ENCODE assay signal across 8 cellular contexts in the genomic region with DNA sequence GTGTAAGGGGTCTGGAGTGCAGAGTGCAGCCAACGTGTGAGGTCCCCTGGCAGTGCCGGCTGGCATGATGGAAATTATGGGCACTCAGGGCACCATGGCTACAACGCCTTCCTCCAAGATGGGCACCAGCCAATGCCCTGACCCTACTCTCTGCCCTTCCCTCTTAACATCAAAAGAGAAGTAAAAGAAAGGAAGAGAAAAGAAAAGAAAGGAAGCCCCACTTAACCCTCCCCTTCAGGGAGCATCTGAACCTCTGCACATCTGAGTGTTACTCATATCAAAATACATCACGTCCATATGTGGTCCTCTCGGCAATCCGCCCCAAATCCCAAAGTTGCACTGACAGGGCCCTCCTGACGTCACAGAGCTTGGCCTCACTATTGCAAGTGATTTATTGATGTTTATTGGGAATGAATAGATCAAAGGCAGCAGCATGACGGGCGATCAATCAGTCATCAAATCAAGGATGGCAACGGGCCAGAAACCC. TPM values are rescaled to one million over a fixed set of nuclear protein-coding genes. Genes with fewer than 3 reads are reported as not detected.
DNase-seq lines count a peak whose midpoint lies in the region; ATAC-seq and TF ChIP-seq lines count a peak whose summit lies in the region.

No MANE protein-coding gene starts in this region.

- ATAC-seq in left lung (no peak), GM21381 (IDR thresholded peaks at IDR 0.05; ENCODE audit: unreplicated experiment) (no peak), esophagus mucosa (no peak), GM21737 (IDR thresholded peaks at IDR 0.05; ENCODE audit: unreplicated experiment) (no peak)

- H3K27me3 ChIP-seq in adipocyte (replicated peaks; ENCODE audit: control insufficient read depth, insufficient read depth, low read length) (no peaks in the 10 kb centered on the region), left lung (peaks cover 17 to 80% of the 10 kb centered on the region in 2 donors), testis (no peaks in the 10 kb centered on the region)

- H3K27ac ChIP-seq in left lung (no peak overlapping the region), testis (peak overlapping the region in 1 of 2 donors; percentile 93)

- no peaks in the 10 kb centered on the region for H3K9me3 Mint-ChIP-seq in activated T-cell treated with anti-CD3 and anti-CD28 coated beads, Interleukin-2, amount 50 U/mL, for 24 hours

- peak overlapping the region; percentile 77 for H3K4me3 Mint-ChIP-seq in activated T-cell treated with anti-CD3 and anti-CD28 coated beads, Interleukin-2, amount 50 U/mL, for 24 hours

- 21 to 29% methylated on average over 10 of the region's 10 CpGs for WGBS in testis, 2 donors

- no peak for DNase-seq in activated T-cell treated with anti-CD3 and anti-CD28 coated beads, Interleukin-2, amount 50 U/mL, for 24 hours
- DNase-seq in activated T-cell treated with anti-CD3 and anti-CD28 coated beads, Interleukin-2, amount 50 U/mL, for 48 hours, result no peak
- DNase-seq in adipocyte (ENCODE audit: low read depth), result peak; percentile 44
- no peak for DNase-seq in left lung
- DNase-seq in testis, result no peak

- H3K27me3 Mint-ChIP-seq in activated T-cell treated with anti-CD3 and anti-CD28 coated beads, Interleukin-2, amount 50 U/mL, for 24 hours, result peaks cover 56% of the 10 kb centered on the region

- TF ChIP-seq POLR2A in testis (IDR thresholded peaks at IDR 0.05), result no peak

- H3K36me3 ChIP-seq in adipocyte (ENCODE audit: control insufficient read depth, insufficient read depth, low read length, severe bottlenecking) (no peaks in the 10 kb centered on the region), left lung (no peaks in the 10 kb centered on the region), testis (ENCODE audit: low read depth, missing control alignments) (no peaks in the 10 kb centered on the region)

- H3K36me3 Mint-ChIP-seq in activated T-cell treated with anti-CD3 and anti-CD28 coated beads, Interleukin-2, amount 50 U/mL, for 24 hours (ENCODE audit: low read depth), result no peaks in the 10 kb centered on the region

- no peak for TF ChIP-seq CTCF in left lung (IDR thresholded peaks at IDR 0.05)
- TF ChIP-seq CTCF in testis (IDR thresholded peaks at IDR 0.05), result no peak

- H3K9me3 ChIP-seq in adipocyte (ENCODE audit: control insufficient read depth, low read length), result no peaks in the 10 kb centered on the region
- no peaks in the 10 kb centered on the region for H3K9me3 ChIP-seq in left lung
- no peaks in the 10 kb centered on the region for H3K9me3 ChIP-seq in testis

- intact Hi-C loops in left lung (cut with DNase I) (no loop called here), testis (cut with DNase I; ENCODE audit: low total_unique reads) (no loop called here)

- H3K9ac ChIP-seq in adipocyte (ENCODE audit: low read length), result peak overlapping the region; percentile 83

- H3K27ac Mint-ChIP-seq in activated T-cell treated with anti-CD3 and anti-CD28 coated beads, Interleukin-2, amount 50 U/mL, for 24 hours, result no peak overlapping the region

- H3K4me1 ChIP-seq in adipocyte (ENCODE audit: control insufficient read depth, insufficient read depth, low read length) (peaks cover 18% of the 10 kb centered on the region), left lung (peaks cover 5 to 38% of the 10 kb centered on the region in 2 donors), testis (peaks cover 14% of the 10 kb centered on the region)

- peaks cover 22% of the 10 kb centered on the region for H3K4me1 Mint-ChIP-seq in activated T-cell treated with anti-CD3 and anti-CD28 coated beads, Interleukin-2, amount 50 U/mL, for 24 hours (ENCODE audit: low read depth)

- H3K4me3 ChIP-seq in adipocyte (ENCODE audit: low read length), result peak overlapping the region; percentile 90
- H3K4me3 ChIP-seq in left lung, result peak overlapping the region; percentile 63 to 69
- peak overlapping the region; percentile 85 to 94 for H3K4me3 ChIP-seq in testis

RNA-seq across cellular contexts. Expression of a gene that starts 1.4 kb away (rescaled TPM):
- total RNA-seq in left lung, result 1 to 10 TPM; 6.7 to 7.0 TPM
- total RNA-seq in testis, result 10 to 100 TPM in 1 of 2 donors, 1 to 10 TPM in 1; 8.0 to 12.7 TPM
- polyA plus RNA-seq in testis (ENCODE audit: insufficient read depth, low read depth, low replicate concordance), result 6.8 TPM
- 1.6 TPM for total RNA-seq in esophagus mucosa
